1 cellular context compared by ENCODE assay signal in genomic region chr5:140402258-140403074, GRCh38.
A peak's percentile ranks its signal among the peaks of the same experiment; 100 is the strongest.
TF ChIP-seq lines count a peak whose summit lies in the region.

No MANE protein-coding gene starts in this region.

TF ChIP-seq in GM12878, 131 proteins besides CTCF, POLR2A, EP300 and RAD21 (continued from another document and continues in another):
- TF ChIP-seq RELB (IDR thresholded peaks at IDR 0.05; ENCODE audit: low read depth) (no peak), BHLHE40 (IDR thresholded peaks at IDR 0.05; ENCODE audit: borderline replicate concordance in 1 of 2, low read depth in 2 of 2, low read length in 1 of 2) (peak in 1 of 2 experiments; percentile 72; a peak in 1 of 4 replicates), NR2C1 (IDR thresholded peaks at IDR 0.05) (no peak), GABPA (IDR thresholded peaks at IDR 0.05; ENCODE audit: low read depth) (no peak), SUZ12 (IDR thresholded peaks at IDR 0.05; ENCODE audit: unreplicated experiment) (no peak), HCFC1 (IDR thresholded peaks at IDR 0.05; ENCODE audit: low read length) (no peak), ZBTB4 (CRISPR knock-in tag; IDR thresholded peaks at IDR 0.05) (no peak), REST (IDR thresholded peaks at IDR 0.05; ENCODE audit: low read depth, low read length) (peak; percentile 84), PML (IDR thresholded peaks at IDR 0.05; ENCODE audit: low read length) (no peak), MEF2A (IDR thresholded peaks at IDR 0.05; ENCODE audit: insufficient read depth, low read depth, low read length) (no peak), ESRRA (IDR thresholded peaks at IDR 0.05; ENCODE audit: low read length) (no peak), SIX5 (IDR thresholded peaks at IDR 0.05; ENCODE audit: low read depth, low read length, severe bottlenecking) (no peak), USF2 (IDR thresholded peaks at IDR 0.05; ENCODE audit: borderline replicate concordance, low read depth, low read length) (peak; percentile 25; the same call in 1 of the 2 replicates), SREBF2 (IDR thresholded peaks at IDR 0.05; ENCODE audit: low read length) (no peak), IKZF2 (IDR thresholded peaks at IDR 0.05) (no peak), BACH1 (IDR thresholded peaks at IDR 0.05; ENCODE audit: borderline replicate concordance) (no peak), RAD51 (IDR thresholded peaks at IDR 0.05) (peak; percentile 97), EGR1 (IDR thresholded peaks at IDR 0.05; ENCODE audit: borderline replicate concordance in 1 of 2, low read depth in 2 of 2, low read length in 2 of 2) (peak in 1 of 2 experiments; percentile 63; a peak in 1 of 3 replicates), NR2C2 (IDR thresholded peaks at IDR 0.05; ENCODE audit: borderline replicate concordance, control insufficient read depth, insufficient read length, low read depth) (no peak), ZNF592 (IDR thresholded peaks at IDR 0.05) (no peak), NBN (IDR thresholded peaks at IDR 0.05) (0 out of 2 replicates have a peak, but pooled peaks have one; percentile 11), RB1 (IDR thresholded peaks at IDR 0.05; ENCODE audit: borderline replicate concordance) (no peak), SP1 (IDR thresholded peaks at IDR 0.05; ENCODE audit: low read depth, low read length) (no peak), YY1 (IDR thresholded peaks at IDR 0.05; ENCODE audit: low read depth, low read length) (peak; percentile 54; the same call in 1 of the 2 replicates), SIN3A (IDR thresholded peaks at IDR 0.05; ENCODE audit: low read depth, low read length) (no peak; the same call in 1 of the 2 replicates), MXI1 (IDR thresholded peaks at IDR 0.05; ENCODE audit: low read depth, low read length) (no peak), IRF4 (IDR thresholded peaks at IDR 0.05; ENCODE audit: low read depth, low read length) (no peak), RELA (IDR thresholded peaks at IDR 0.05; ENCODE audit: borderline replicate concordance, partially characterized antibody) (no peak), IRF5 (IDR thresholded peaks at IDR 0.05; ENCODE audit: borderline replicate concordance) (no peak), EZH2 (IDR thresholded peaks at IDR 0.05; ENCODE audit: borderline replicate concordance, control insufficient read depth, low read depth, low read length) (no peak), KLF5 (IDR thresholded peaks at IDR 0.05; ENCODE audit: partially characterized antibody) (no peak), YBX1 (IDR thresholded peaks at IDR 0.05) (no peak), NKRF (conservative IDR thresholded peaks at IDR 0.05) (peak; percentile 62), ZNF207 (IDR thresholded peaks at IDR 0.05; ENCODE audit: borderline replicate concordance) (no peak), RBBP5 (conservative IDR thresholded peaks at IDR 0.05) (no peak), SPI1 (IDR thresholded peaks at IDR 0.05; ENCODE audit: borderline replicate concordance, insufficient read depth, low read depth, low read length) (no peak)
- TF ChIP-seq, protein P1, sequence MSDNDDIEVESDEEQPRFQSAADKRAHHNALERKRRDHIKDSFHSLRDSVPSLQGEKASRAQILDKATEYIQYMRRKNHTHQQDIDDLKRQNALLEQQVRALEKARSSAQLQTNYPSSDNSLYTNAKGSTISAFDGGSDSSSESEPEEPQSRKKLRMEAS (IDR thresholded peaks at IDR 0.05; ENCODE audit: low read depth, low read length) = no peak
- TF ChIP-seq, protein P2, sequence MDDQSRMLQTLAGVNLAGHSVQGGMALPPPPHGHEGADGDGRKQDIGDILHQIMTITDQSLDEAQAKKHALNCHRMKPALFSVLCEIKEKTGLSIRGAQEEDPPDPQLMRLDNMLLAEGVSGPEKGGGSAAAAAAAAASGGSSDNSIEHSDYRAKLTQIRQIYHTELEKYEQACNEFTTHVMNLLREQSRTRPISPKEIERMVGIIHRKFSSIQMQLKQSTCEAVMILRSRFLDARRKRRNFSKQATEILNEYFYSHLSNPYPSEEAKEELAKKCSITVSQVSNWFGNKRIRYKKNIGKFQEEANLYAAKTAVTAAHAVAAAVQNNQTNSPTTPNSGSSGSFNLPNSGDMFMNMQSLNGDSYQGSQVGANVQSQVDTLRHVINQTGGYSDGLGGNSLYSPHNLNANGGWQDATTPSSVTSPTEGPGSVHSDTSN (IDR thresholded peaks at IDR 0.05; ENCODE audit: insufficient replicate concordance, low read depth, low read length) = no peak
- TF ChIP-seq, protein P3, sequence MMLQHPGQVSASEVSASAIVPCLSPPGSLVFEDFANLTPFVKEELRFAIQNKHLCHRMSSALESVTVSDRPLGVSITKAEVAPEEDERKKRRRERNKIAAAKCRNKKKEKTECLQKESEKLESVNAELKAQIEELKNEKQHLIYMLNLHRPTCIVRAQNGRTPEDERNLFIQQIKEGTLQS (IDR thresholded peaks at IDR 0.05; ENCODE audit: borderline replicate concordance, extremely low read depth, low read depth, low read length) = peak; percentile 45; the same call in 1 of the 2 replicates
- TF ChIP-seq, protein P4, sequence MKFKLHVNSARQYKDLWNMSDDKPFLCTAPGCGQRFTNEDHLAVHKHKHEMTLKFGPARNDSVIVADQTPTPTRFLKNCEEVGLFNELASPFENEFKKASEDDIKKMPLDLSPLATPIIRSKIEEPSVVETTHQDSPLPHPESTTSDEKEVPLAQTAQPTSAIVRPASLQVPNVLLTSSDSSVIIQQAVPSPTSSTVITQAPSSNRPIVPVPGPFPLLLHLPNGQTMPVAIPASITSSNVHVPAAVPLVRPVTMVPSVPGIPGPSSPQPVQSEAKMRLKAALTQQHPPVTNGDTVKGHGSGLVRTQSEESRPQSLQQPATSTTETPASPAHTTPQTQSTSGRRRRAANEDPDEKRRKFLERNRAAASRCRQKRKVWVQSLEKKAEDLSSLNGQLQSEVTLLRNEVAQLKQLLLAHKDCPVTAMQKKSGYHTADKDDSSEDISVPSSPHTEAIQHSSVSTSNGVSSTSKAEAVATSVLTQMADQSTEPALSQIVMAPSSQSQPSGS (IDR thresholded peaks at IDR 0.05; ENCODE audit: low read length) = no peak
